In genomic region chr1:31102501-31102950, GRCh38 we compare ENCODE assay signal across 12 cellular contexts. TPM values are rescaled to one million over a fixed set of nuclear protein-coding genes. Genes with fewer than 3 reads are reported as not detected.
DNase-seq lines count a peak whose midpoint lies in the region; ATAC-seq and TF ChIP-seq lines count a peak whose summit lies in the region.
"Had no signal": no experiment of that assay in that cellular context is flagged by ENCODE, and none has a peak within 500 bp of the region (broad histone marks: within the 10 kb centered on the region; RNA-seq: fewer than 3 reads in every experiment).

No MANE protein-coding gene starts in this region.

- H3K27ac ChIP-seq in AG04450 (ENCODE audit: low read depth, low read length) (peak overlapping the region; percentile 57), right lobe of liver (no peak overlapping the region)

- H3K4me3 ChIP-seq in AG04450 (ENCODE audit: low read depth, low read length): no peak overlapping the region
- no peak overlapping the region for H3K4me3 ChIP-seq in choroid plexus epithelial cell (ENCODE audit: low read depth, low read length)
- H3K4me3 ChIP-seq in right lobe of liver: no peak overlapping the region

- POLR2A ChIA-PET in AG04450 (lab: Yijun Ruan, JAX): no interaction called here
- POLR2A ChIA-PET in naive thymus-derived CD8-positive, alpha-beta T cell (lab: Charles Lee): no interaction called here

- DNase-seq in AG04450 (ENCODE audit: low read depth, low spot score) (no peak), HT1080 (ENCODE audit: low read depth) (peak; percentile 82), choroid plexus epithelial cell (ENCODE audit: low read depth) (peak; percentile 68), right lobe of liver (no peak), ecto neural progenitor cell (ENCODE audit: low spot score) (no peak), NCI-H146 treated with DMSO at 0.1 percent for 48 hours (lab: John Stamatoyannopoulos, UW; ENCODE audit: unreplicated experiment) (no peak)
- DNase-seq in naive thymus-derived CD8-positive, alpha-beta T cell: no peak
- DNase-seq: CD4-positive, CD25-positive, alpha-beta regulatory T cell; effector memory CD8-positive, alpha-beta T cell; naive B cell; NCI-H1048 had no signal

- peaks cover 0 to 31% (median 14%) of the 10 kb centered on the region in 4 donors for H3K4me1 ChIP-seq in right lobe of liver

- 43% methylated on average over 5 of the region's 5 CpGs for WGBS in right lobe of liver (ENCODE audit: insufficient coverage, low coverage, low lambda C conversion rate, missing lambda C conversion rate)

- CTCF ChIA-PET in AG04450 (lab: Charles Lee): no interaction called here

- H3K27me3 Mint-ChIP-seq in naive thymus-derived CD8-positive, alpha-beta T cell: no peaks in the 10 kb centered on the region
- H3K27me3 Mint-ChIP-seq: effector memory CD8-positive, alpha-beta T cell had no signal

- intact Hi-C loops in right lobe of liver (cut with DNase I): no loop called here

- H3K4me3 Mint-ChIP-seq in naive thymus-derived CD8-positive, alpha-beta T cell: no peak overlapping the region
- H3K4me3 Mint-ChIP-seq: CD4-positive, CD25-positive, alpha-beta regulatory T cell; effector memory CD8-positive, alpha-beta T cell; naive B cell had no signal

- H3K4me1 Mint-ChIP-seq in naive thymus-derived CD8-positive, alpha-beta T cell: no peaks in the 10 kb centered on the region
- H3K4me1 Mint-ChIP-seq: CD4-positive, CD25-positive, alpha-beta regulatory T cell had no signal

- ATAC-seq in right lobe of liver (peak in 3 of 4 donors; percentile 15 to 53 (median 18)), HG03354 (IDR thresholded peaks at IDR 0.05; ENCODE audit: poor library complexity, severe bottlenecking, unreplicated experiment) (no peak)
- no peak for ATAC-seq in naive thymus-derived CD8-positive, alpha-beta T cell
- ATAC-seq: effector memory CD8-positive, alpha-beta T cell had no signal

- no peaks in the 10 kb centered on the region for H3K36me3 ChIP-seq in right lobe of liver

- no peak overlapping the region for H3K27ac Mint-ChIP-seq in naive thymus-derived CD8-positive, alpha-beta T cell
- H3K27ac Mint-ChIP-seq: CD4-positive, CD25-positive, alpha-beta regulatory T cell; effector memory CD8-positive, alpha-beta T cell; naive B cell had no signal

- TF ChIP-seq CTCF in AG04450 (IDR thresholded peaks at IDR 0.05; ENCODE audit: low read depth, low read length) (no peak), choroid plexus epithelial cell (conservative IDR thresholded peaks at IDR 0.05; ENCODE audit: low read depth, low read length) (no peak), right lobe of liver (IDR thresholded peaks at IDR 0.05) (no peak)

- H3K9me3 ChIP-seq in AG04450 (ENCODE audit: control insufficient read depth, insufficient read depth, low read length) (no peaks in the 10 kb centered on the region), right lobe of liver (no peaks in the 10 kb centered on the region)

- no peaks in the 10 kb centered on the region for H3K36me3 Mint-ChIP-seq in naive thymus-derived CD8-positive, alpha-beta T cell
- H3K36me3 Mint-ChIP-seq: CD4-positive, CD25-positive, alpha-beta regulatory T cell; naive B cell had no signal

- H3K9me3 Mint-ChIP-seq in naive thymus-derived CD8-positive, alpha-beta T cell: no peaks in the 10 kb centered on the region
- H3K9me3 Mint-ChIP-seq: CD4-positive, CD25-positive, alpha-beta regulatory T cell; effector memory CD8-positive, alpha-beta T cell; naive B cell had no signal

- TF ChIP-seq POLR2A in right lobe of liver (IDR thresholded peaks at IDR 0.05): no peak

- H3K27me3 ChIP-seq in AG04450 (ENCODE audit: control insufficient read depth, insufficient read depth, low read length) (no peaks in the 10 kb centered on the region), right lobe of liver (no peaks in the 10 kb centered on the region)

RNA-seq across cellular contexts. Expression of gene PUM1, which starts 37.0 kb away (rescaled TPM):
- 71.3 and 73.0 TPM in 2 replicates for polyA plus RNA-seq in AG04450 (2011; rRNA removed)
- 284 and 379 TPM in 2 replicates for polyA minus RNA-seq in AG04450 (2011; rRNA and poly(A)+ RNA removed)
- 32.6 and 43.7 TPM in 2 replicates for total RNA-seq in HT1080 (2014; rRNA removed; shearing (Covaris generic))
- 34.0 and 41.8 TPM in 2 replicates for polyA plus RNA-seq in HT1080 (2015; cell fraction: cytosol; rRNA removed)
- 90.4 and 93.5 TPM in 2 replicates for polyA plus RNA-seq in HT1080 (2015; cell fraction: nucleus; rRNA removed)
- total RNA-seq in right lobe of liver: 10 to 100 TPM; 30.9 to 51.6 (median 42.0) TPM
- 100 to 1,000 TPM; 175 to 189 TPM for total RNA-seq in naive thymus-derived CD8-positive, alpha-beta T cell
- 100 to 1,000 TPM in 2 of 3 donors, 10 to 100 TPM in 1; 94.0 to 126 (median 113) TPM for polyA plus RNA-seq in naive thymus-derived CD8-positive, alpha-beta T cell

Comparison
In these comparisons a context has a peak if more than half of its experiments do, and no peak if none do; other contexts are left out.
1. DNase-seq: peak in HT1080 (single experiment) and choroid plexus epithelial cell (single experiment); none in AG04450 (single experiment), right lobe of liver (0 of 3), ecto neural progenitor cell (single experiment), NCI-H146 treated with DMSO at 0.1 percent for 48 hours (single experiment) and naive thymus-derived CD8-positive, alpha-beta T cell (0 of 10).
2. ATAC-seq: peak in right lobe of liver (3 of 4); none in HG03354 (single experiment) and naive thymus-derived CD8-positive, alpha-beta T cell (0 of 2).